Comparison of ENCODE assay signal across 1 cellular context in the genomic region with DNA sequence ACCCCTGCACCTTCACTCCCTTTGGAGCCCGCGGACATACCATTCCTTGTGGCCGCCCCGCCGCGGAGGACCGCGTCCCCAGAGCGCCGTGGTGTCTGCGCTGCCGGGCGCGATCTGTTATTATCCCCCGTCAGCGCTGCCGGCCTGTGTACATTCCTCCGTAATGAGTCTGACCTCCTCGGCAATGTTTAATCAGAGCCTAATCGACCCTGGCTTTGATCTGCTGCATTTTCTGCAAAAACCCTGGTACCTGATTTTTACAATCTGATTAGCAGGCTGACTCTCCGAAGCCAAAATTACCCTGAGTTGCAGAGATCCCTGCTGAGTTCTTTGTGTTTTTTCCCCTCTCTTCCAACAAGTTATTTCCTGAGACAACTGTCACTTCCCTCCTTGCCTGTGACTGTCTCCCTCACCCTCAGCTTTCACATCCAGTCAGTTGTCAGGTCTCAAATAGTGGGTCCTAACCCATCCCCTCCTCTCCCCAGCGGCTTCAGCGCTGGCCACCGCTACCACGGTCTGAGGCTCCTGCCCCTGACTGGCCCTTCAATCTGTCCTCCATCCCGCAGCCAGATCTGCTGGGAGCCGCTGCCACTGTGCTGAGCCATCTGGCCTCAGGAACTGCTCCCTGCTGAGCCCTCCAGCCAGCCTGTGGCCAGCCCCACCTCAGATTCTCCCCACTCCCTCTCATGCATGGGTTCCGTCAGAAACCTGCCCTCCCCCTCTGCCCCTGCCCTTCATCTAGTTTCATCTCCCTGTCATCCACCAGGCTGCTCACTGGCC.
TF ChIP-seq lines count a peak whose summit lies in the region.

No MANE protein-coding gene starts in this region.

TF ChIP-seq in H1, 55 proteins besides CTCF, POLR2A, EP300 and RAD21:
- TF ChIP-seq POLR2AphosphoS5 (IDR thresholded peaks at IDR 0.05; ENCODE audit: low read depth, low read length): no peak
- TF ChIP-seq CHD2 (IDR thresholded peaks at IDR 0.05; ENCODE audit: low read length): no peak
- no peak for TF ChIP-seq TCF12 (IDR thresholded peaks at IDR 0.05; ENCODE audit: low read depth, low read length)
- no peak for TF ChIP-seq CBX5 (IDR thresholded peaks at IDR 0.05; ENCODE audit: low read depth, low read length)
- TF ChIP-seq TAF7 (optimal IDR thresholded peaks at IDR 0.05; ENCODE audit: borderline replicate concordance, low read depth, low read length): no peak
TF ChIP-seq in H1: peak in this region for 0.
